ENCODE assay signal across 17 cellular contexts in genomic region chr4:137663376-137664054, GRCh38.
A peak's percentile ranks its signal among the peaks of the same experiment; 100 is the strongest.
DNase-seq lines count a peak whose midpoint lies in the region; ATAC-seq, FAIRE-seq and TF ChIP-seq lines count a peak whose summit lies in the region.
"Had no signal": no experiment of that assay in that cellular context is flagged by ENCODE, and none has a peak within 500 bp of the region (broad histone marks: within the 10 kb centered on the region; RNA-seq: fewer than 3 reads in every experiment).

No MANE protein-coding gene starts in this region.

- no peak overlapping the region for H2BK20ac ChIP-seq in H1 (ENCODE audit: low read length)

- no peak overlapping the region for H4K91ac ChIP-seq in H1 (replicated peaks; ENCODE audit: insufficient read length, low read length)

- H3K9ac ChIP-seq in H1 (replicated peaks in 1 of 4; ENCODE audit: extremely low read depth in 1 of 4, low read depth in 3 of 4, low read length in 3 of 4), result no peak overlapping the region

- TF ChIP-seq RAD21 in H1 (IDR thresholded peaks at IDR 0.05 in 1 of 2, conservative IDR thresholded peaks at IDR 0.05 in 1 of 2; ENCODE audit: low read depth in 2 of 2, low read length in 2 of 2), result no peak

- no peaks in the 10 kb centered on the region for H3K79me2 ChIP-seq in H1 (ENCODE audit: control insufficient read depth in 1 of 2, insufficient read depth in 2 of 2, low read length in 2 of 2)

- peak overlapping the region; percentile 45; the same call in 1 of the 2 replicates for H2AFZ ChIP-seq in H1 (ENCODE audit: low read length)

- H3K9me3 ChIP-seq in RWPE2 (ENCODE audit: severe bottlenecking), result no peaks in the 10 kb centered on the region
- peaks cover 0 to 3% of the 10 kb centered on the region in 2 experiments; a peak in 1 of 4 replicates for H3K9me3 ChIP-seq in H1 (ENCODE audit: insufficient read depth in 2 of 2, low read depth in 1 of 2, low read length in 1 of 2)
- H3K9me3 ChIP-seq in muscle layer of duodenum (ENCODE audit: control insufficient read depth in 1 of 2, low read length in 2 of 2), result no peaks in the 10 kb centered on the region
- no peaks in the 10 kb centered on the region for H3K9me3 ChIP-seq in thoracic aorta
- H3K9me3 ChIP-seq: right lobe of liver had no signal

- no peak for TF ChIP-seq EP300 in H1 (IDR thresholded peaks at IDR 0.05; ENCODE audit: borderline replicate concordance in 1 of 2, low read depth in 2 of 2, low read length in 2 of 2)

- H2AK5ac ChIP-seq in H1 (ENCODE audit: low read depth, low read length), result no peak overlapping the region

- no peaks in the 10 kb centered on the region for H3K79me1 ChIP-seq in H1 (ENCODE audit: low read depth, low read length)

- H3K14ac ChIP-seq in H1 (ENCODE audit: insufficient read length), result no peak overlapping the region

- in situ Hi-C loops in GM13976 (cut with MboI; ENCODE audit: low sequenced_read_pairs, unreplicated experiment), result no loop called here

- TF ChIP-seq POLR2A in H1 (IDR thresholded peaks at IDR 0.05; ENCODE audit: control extremely low read depth in 1 of 2, low read depth in 2 of 2, low read length in 2 of 2), result no peak

- H2BK15ac ChIP-seq in H1 (ENCODE audit: low read length), result no peak overlapping the region

- H3K4ac ChIP-seq in H1 (replicated peaks; ENCODE audit: insufficient read length, low read depth, low read length), result no peak overlapping the region

- no peak overlapping the region for H3K4me3 ChIP-seq in RWPE2 (ENCODE audit: severe bottlenecking)
- no peak overlapping the region for H3K4me3 ChIP-seq in H1 (ENCODE audit: extremely low read depth in 1 of 4, insufficient read depth in 2 of 4, low read depth in 3 of 4, low read length in 4 of 4)
- no peak overlapping the region for H3K4me3 ChIP-seq in muscle layer of duodenum (ENCODE audit: low read depth in 1 of 2, low read length in 2 of 2)
- H3K4me3 ChIP-seq in thoracic aorta, result no peak overlapping the region
- H3K4me3 ChIP-seq: right lobe of liver had no signal

- H3K27ac ChIP-seq in RWPE2 (ENCODE audit: poor library complexity, severe bottlenecking), result peak overlapping the region; percentile 26
- H3K27ac ChIP-seq in H1 (ENCODE audit: low read depth, low read length), result no peak overlapping the region
- peak overlapping the region; percentile 65 for H3K27ac ChIP-seq in muscle layer of duodenum (ENCODE audit: low read length)
- H3K27ac ChIP-seq in thoracic aorta, result peak overlapping the region; percentile 45 to 57
- H3K27ac ChIP-seq: right lobe of liver had no signal

- CTCF ChIA-PET in H1 (lab: Charles Lee; ENCODE audit: partially characterized antibody), result interaction anchor here (1.2 to 1.8 kb wide), 3 partner anchors 9 to 362 kb away, joined by 3 to 5 read pairs (median 5); no protein-coding TSS in a partner anchor

- H3K4me1 ChIP-seq in RWPE2 (ENCODE audit: insufficient read depth, poor library complexity, severe bottlenecking) (peaks cover 9% of the 10 kb centered on the region), H1 (replicated peaks in 1 of 4; ENCODE audit: control insufficient read depth in 3 of 4, insufficient read depth in 4 of 4, low read length in 3 of 4) (peaks cover 0 to 10% (median 5%) of the 10 kb centered on the region in 4 experiments; a peak in 4 of 7 replicates), muscle layer of duodenum (ENCODE audit: control insufficient read depth in 1 of 2, insufficient read depth in 2 of 2, low read length in 2 of 2) (peaks cover 3 to 20% of the 10 kb centered on the region in 2 donors), thoracic aorta (ENCODE audit: control insufficient read depth in 1 of 2, low read depth in 2 of 2) (peaks cover 12 to 42% of the 10 kb centered on the region in 2 donors)
- H3K4me1 ChIP-seq: right lobe of liver had no signal

- ATAC-seq in RWPE2 (ENCODE audit: low read depth) (no peak), thoracic aorta (ENCODE audit: insufficient number of reproducible peaks, low FRiP score, low read depth) (no peak), GM21367 (IDR thresholded peaks at IDR 0.05; ENCODE audit: unreplicated experiment) (no peak), HG03565 (IDR thresholded peaks at IDR 0.05; ENCODE audit: unreplicated experiment) (no peak), HG02588 (IDR thresholded peaks at IDR 0.05; ENCODE audit: unreplicated experiment) (no peak)
- ATAC-seq: CD8-positive, alpha-beta T cell; right lobe of liver had no signal

- DNase-seq in RWPE2 (ENCODE audit: low spot score) (no peak), H1 (ENCODE audit: low read depth in 1 of 2, low spot score in 2 of 2) (no peak), thoracic aorta (ENCODE audit: low spot score) (no peak), GM13976 (ENCODE audit: low spot score) (no peak)
- DNase-seq: activated CD4-positive, alpha-beta memory T cell treated with anti-CD3 and anti-CD28 coated beads for 36 hours; activated gamma-delta T cell; CD8-positive, alpha-beta T cell; NCI-H1048; NCI-H510A; right lobe of liver had no signal

- no peak overlapping the region for H2BK12ac ChIP-seq in H1 (ENCODE audit: low read depth, low read length)

- TF ChIP-seq CTCF in RWPE2 (IDR thresholded peaks at IDR 0.05; ENCODE audit: poor library complexity, severe bottlenecking) (no peak), H1 (IDR thresholded peaks at IDR 0.05; ENCODE audit: control extremely low read depth in 1 of 3, insufficient read depth in 1 of 3, low read depth in 1 of 3, low read length in 3 of 3) (no peak), thoracic aorta (IDR thresholded peaks at IDR 0.05) (no peak), GM13976 (IDR thresholded peaks at IDR 0.05; ENCODE audit: borderline replicate concordance, control extremely low read depth, extremely low read depth, insufficient read depth, missing control alignments) (no peak)

- H3K23ac ChIP-seq in H1 (ENCODE audit: insufficient read length), result no peak overlapping the region

- H2BK120ac ChIP-seq in H1 (replicated peaks; ENCODE audit: low read depth, low read length), result no peak overlapping the region

- 84% methylated on average over 5 of the region's 5 CpGs; no CpG with 5 or more reads in 1 of the 2 experiments for WGBS in H1 (ENCODE audit: extremely low coverage in 1 of 2, insufficient coverage in 1 of 2, insufficient read length in 1 of 2, insufficient replicate concordance in 2 of 2, low coverage in 1 of 2, low lambda C conversion rate in 2 of 2, missing lambda C conversion rate in 1 of 2), 2 experiments

- no peak overlapping the region for H3K56ac ChIP-seq in H1 (replicated peaks; ENCODE audit: insufficient read length, low read depth, low read length)

- POLR2A ChIA-PET in H1 (lab: Charles Lee; ENCODE audit: partially characterized antibody), result no interaction called here

- H3K27me3 ChIP-seq in RWPE2 (ENCODE audit: insufficient read depth, poor library complexity, severe bottlenecking) (no peaks in the 10 kb centered on the region), H1 (replicated peaks in 1 of 4; ENCODE audit: control insufficient read depth in 3 of 4, extremely low read depth in 1 of 4, insufficient read depth in 3 of 4, low read length in 3 of 4) (no peaks in the 10 kb centered on the region), muscle layer of duodenum (ENCODE audit: low read depth, low read length) (no peaks in the 10 kb centered on the region), thoracic aorta (replicated peaks; ENCODE audit: insufficient read depth) (no peaks in the 10 kb centered on the region)
- H3K27me3 ChIP-seq: right lobe of liver had no signal

- no peaks in the 10 kb centered on the region for H3K23me2 ChIP-seq in H1 (ENCODE audit: low read depth, low read length)

- no peak for FAIRE-seq in H1 (lab: Jason Lieb, UNC)
- FAIRE-seq: bronchial epithelial cell, HTR-8/SVneo, RCC 7860 had no signal

- no peak overlapping the region; the same call in 1 of the 2 replicates for H4K8ac ChIP-seq in H1 (ENCODE audit: extremely low read depth, insufficient read depth, low read length)

- H4K20me1 ChIP-seq in H1 (replicated peaks in 1 of 2; ENCODE audit: control insufficient read depth in 1 of 2, insufficient read depth in 2 of 2, low read length in 2 of 2), result no peaks in the 10 kb centered on the region

- no peak overlapping the region for H4K5ac ChIP-seq in H1 (ENCODE audit: insufficient read length, low read depth, low read length)

- no peak overlapping the region for H3K18ac ChIP-seq in H1 (ENCODE audit: extremely low read depth, low read length)

- no peaks in the 10 kb centered on the region for H3K36me3 ChIP-seq in RWPE2 (ENCODE audit: low read depth)
- no peaks in the 10 kb centered on the region for H3K36me3 ChIP-seq in H1 (ENCODE audit: control insufficient read depth in 2 of 4, insufficient read depth in 4 of 4, low read length in 3 of 4)
- H3K36me3 ChIP-seq in muscle layer of duodenum (ENCODE audit: control insufficient read depth in 1 of 2, insufficient read depth in 2 of 2, low read length in 2 of 2), result no peaks in the 10 kb centered on the region
- H3K36me3 ChIP-seq in thoracic aorta, result no peaks in the 10 kb centered on the region
- H3K36me3 ChIP-seq: right lobe of liver had no signal

- H2BK5ac ChIP-seq in H1 (ENCODE audit: low read depth, low read length), result no peak overlapping the region

- H3K4me2 ChIP-seq in H1 (ENCODE audit: insufficient read depth in 1 of 2, low read depth in 2 of 2, low read length in 2 of 2), result no peak overlapping the region

TF ChIP-seq in H1, 55 proteins besides CTCF, POLR2A, EP300 and RAD21:
- no peak for TF ChIP-seq CHD1 (IDR thresholded peaks at IDR 0.05; ENCODE audit: low read depth, low read length)
- no peak for TF ChIP-seq NRF1 (IDR thresholded peaks at IDR 0.05; ENCODE audit: low read depth, low read length)
- no peak for TF ChIP-seq POLR2AphosphoS5 (IDR thresholded peaks at IDR 0.05; ENCODE audit: low read depth, low read length)
- TF ChIP-seq FOSL1 (IDR thresholded peaks at IDR 0.05; ENCODE audit: insufficient read depth, low read depth, low read length), result no peak
- no peak for TF ChIP-seq SP4 (IDR thresholded peaks at IDR 0.05; ENCODE audit: low read length)
- no peak for TF ChIP-seq SRF (IDR thresholded peaks at IDR 0.05; ENCODE audit: low read depth, low read length)
- TF ChIP-seq SIN3A (conservative IDR thresholded peaks at IDR 0.05 in 1 of 2, IDR thresholded peaks at IDR 0.05 in 1 of 2; ENCODE audit: low read depth in 1 of 2, low read length in 2 of 2), result no peak
TF ChIP-seq in H1: peak in this region for 0.
